Comparison of ENCODE assay signal across 18 cellular contexts in the genomic region with DNA sequence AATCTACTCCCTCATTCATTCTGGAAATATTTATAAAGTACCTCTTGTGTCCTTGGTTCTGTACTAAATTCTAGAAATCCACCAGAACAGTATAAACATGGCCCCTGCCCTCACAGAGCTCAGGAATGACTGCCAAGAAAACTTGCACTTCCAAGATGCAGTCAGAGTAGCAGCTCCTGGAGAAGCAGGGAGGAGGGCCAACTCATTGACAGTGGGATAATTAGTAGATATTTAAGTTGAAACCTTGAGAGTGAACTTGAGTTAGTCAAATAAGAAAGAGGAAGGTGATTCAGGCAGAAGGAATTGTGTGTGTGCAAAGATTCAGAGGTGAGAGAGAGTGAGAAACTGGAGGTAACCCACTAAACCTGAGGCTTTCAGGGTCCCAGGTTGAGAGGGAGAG.
DNase-seq lines count a peak whose midpoint lies in the region; ATAC-seq, FAIRE-seq and TF ChIP-seq lines count a peak whose summit lies in the region.
"Had no signal": no experiment of that assay in that cellular context is flagged by ENCODE, and none has a peak within 500 bp of the region (broad histone marks: within the 10 kb centered on the region; RNA-seq: fewer than 3 reads in every experiment).

No MANE protein-coding gene starts in this region.

- in situ Hi-C loops in astrocyte of the spinal cord (cut with HindIII; ENCODE audit: low sequenced_read_pairs) = no loop called here

- H3K4me1 Mint-ChIP-seq in CD14-positive monocyte = peaks cover 81% of the 10 kb centered on the region
- peaks cover 2% of the 10 kb centered on the region for H3K4me1 Mint-ChIP-seq in endothelial cell (ENCODE audit: unreplicated experiment)
- H3K4me1 Mint-ChIP-seq in neural progenitor cell = peaks cover 13% of the 10 kb centered on the region

- H3K4me2 ChIP-seq in neural progenitor cell = no peak overlapping the region

- no peak for FAIRE-seq in pancreas (lab: Jason Lieb, UNC)

- H2AFZ ChIP-seq in neural progenitor cell (replicated peaks) = no peak overlapping the region

- DNase-seq in CD14-positive monocyte (ENCODE audit: low spot score) = no peak
- peak; percentile 18 for DNase-seq in HK-2 (ENCODE audit: unreplicated experiment)
- peak; percentile 48 for DNase-seq in astrocyte of the spinal cord (ENCODE audit: low read depth, low spot score)
- peak; percentile 77 for DNase-seq in kidney glomerular epithelial cell (lab: John Stamatoyannopoulos, UW)
- no peak for DNase-seq in DMS53 (lab: John Stamatoyannopoulos, UW)
- DNase-seq in endothelial cell (ENCODE audit: low spot score) = no peak
- DNase-seq in pancreas = no peak
- DNase-seq in neural progenitor cell (ENCODE audit: low spot score) = no peak
- DNase-seq: activated CD8-positive, alpha-beta memory T cell treated with anti-CD3 and anti-CD28 coated beads for 24 hours; activated gamma-delta T cell; C1 segment of cervical spinal cord; DMS79; esophagus squamous epithelium; naive thymus-derived CD8-positive, alpha-beta T cell; NCI-H187; NCI-H446 treated with DMSO at 0.1 percent for 48 hours; SW 1271; WERI-Rb-1 had no signal

- H4K20me1 ChIP-seq in neural progenitor cell (ENCODE audit: low read depth) = no peaks in the 10 kb centered on the region

- H3F3A ChIP-seq in neural progenitor cell (ENCODE audit: low read depth) = no peaks in the 10 kb centered on the region

- no peaks in the 10 kb centered on the region for H3K36me3 ChIP-seq in pancreas
- no peaks in the 10 kb centered on the region for H3K36me3 ChIP-seq in neural progenitor cell
- H3K36me3 ChIP-seq: esophagus squamous epithelium, WERI-Rb-1 had no signal

- H3K27ac Mint-ChIP-seq in CD14-positive monocyte (peak overlapping the region in 5 of 7 donors; percentile 19 to 65 (median 46)), endothelial cell (ENCODE audit: unreplicated experiment) (no peak overlapping the region), neural progenitor cell (no peak overlapping the region)

- intact Hi-C loops in CD14-positive monocyte (cut with micrococcal nuclease) (loop anchor here (5.0 to 10.0 kb wide), 5 partner anchors 50 to 1620 kb away; partner anchors contain the start of gene INHBA (in 1 of the 2)), pancreas (cut with DNase I) (no loop called here)

- no peaks in the 10 kb centered on the region for H3K27me3 ChIP-seq in pancreas
- no peaks in the 10 kb centered on the region for H3K27me3 ChIP-seq in neural progenitor cell
- H3K27me3 ChIP-seq: esophagus squamous epithelium had no signal

- H3K79me2 ChIP-seq in neural progenitor cell (ENCODE audit: low read depth) = no peaks in the 10 kb centered on the region

- H3K9me3 Mint-ChIP-seq in CD14-positive monocyte (peaks cover 0 to 2% (median 0%) of the 10 kb centered on the region in 7 donors), endothelial cell (ENCODE audit: unreplicated experiment) (no peaks in the 10 kb centered on the region), neural progenitor cell (peaks cover 3% of the 10 kb centered on the region)

- H3K27me3 Mint-ChIP-seq in CD14-positive monocyte (ENCODE audit: low read depth in 3 of 3) = peaks cover 0 to 8% (median 2%) of the 10 kb centered on the region in 3 donors
- peaks cover 2% of the 10 kb centered on the region for H3K27me3 Mint-ChIP-seq in endothelial cell (ENCODE audit: unreplicated experiment)
- H3K27me3 Mint-ChIP-seq in neural progenitor cell (ENCODE audit: insufficient read depth, low read depth) = peaks cover 3% of the 10 kb centered on the region

- no peaks in the 10 kb centered on the region for H3K9me3 ChIP-seq in pancreas
- no peaks in the 10 kb centered on the region for H3K9me3 ChIP-seq in neural progenitor cell (ENCODE audit: low read depth)
- H3K9me3 ChIP-seq: esophagus squamous epithelium had no signal

- H3K27ac ChIP-seq in pancreas (no peak overlapping the region), neural progenitor cell (no peak overlapping the region)
- H3K27ac ChIP-seq: esophagus squamous epithelium, WERI-Rb-1 had no signal

- TF ChIP-seq CTCF in CD14-positive monocyte (IDR thresholded peaks at IDR 0.05) (no peak), astrocyte of the spinal cord (IDR thresholded peaks at IDR 0.05; ENCODE audit: low read depth, low read length) (no peak), endothelial cell (IDR thresholded peaks at IDR 0.05; ENCODE audit: unreplicated experiment) (no peak), pancreas (IDR thresholded peaks at IDR 0.05) (no peak), neural progenitor cell (IDR thresholded peaks at IDR 0.05) (no peak)

- H3K9ac ChIP-seq in neural progenitor cell = no peak overlapping the region

- ATAC-seq in pancreas = no peak
- ATAC-seq: naive thymus-derived CD8-positive, alpha-beta T cell had no signal

- H3K4me3 ChIP-seq in astrocyte of the spinal cord (ENCODE audit: low read depth, low read length) (no peak overlapping the region), pancreas (no peak overlapping the region), neural progenitor cell (no peak overlapping the region)
- H3K4me3 ChIP-seq: esophagus squamous epithelium had no signal

- peak overlapping the region in 1 of 2 donors; percentile 8 for H3K4me3 Mint-ChIP-seq in CD14-positive monocyte
- H3K4me3 Mint-ChIP-seq in endothelial cell (ENCODE audit: unreplicated experiment) = no peak overlapping the region
- H3K4me3 Mint-ChIP-seq in neural progenitor cell = no peak overlapping the region
- H3K4me3 Mint-ChIP-seq: naive thymus-derived CD8-positive, alpha-beta T cell had no signal

- no peaks in the 10 kb centered on the region for H3K4me1 ChIP-seq in pancreas
- no peaks in the 10 kb centered on the region for H3K4me1 ChIP-seq in neural progenitor cell

- H3K36me3 Mint-ChIP-seq in CD14-positive monocyte = peaks cover 0 to 6% of the 10 kb centered on the region in 2 donors
- no peaks in the 10 kb centered on the region for H3K36me3 Mint-ChIP-seq in endothelial cell (ENCODE audit: low read depth, unreplicated experiment)
- H3K36me3 Mint-ChIP-seq in neural progenitor cell = no peaks in the 10 kb centered on the region

Comparison
In these comparisons a context has a peak if more than half of its experiments do, and no peak if none do; other contexts are left out.
1. DNase-seq: peak in HK-2 (single experiment), astrocyte of the spinal cord (single experiment) and kidney glomerular epithelial cell (single experiment); none in CD14-positive monocyte (single experiment), DMS53 (single experiment), endothelial cell (single experiment), pancreas (0 of 6) and neural progenitor cell (single experiment).
2. H3K27ac Mint-ChIP-seq: peak in CD14-positive monocyte (5 of 7); none in endothelial cell (single experiment) and neural progenitor cell (single experiment).
3. intact Hi-C loops: an anchor here in CD14-positive monocyte (5.0 to 10.0 kb wide); none called in pancreas.